20 cellular contexts compared by ENCODE assay signal in genomic region chr2:26530696-26531095, GRCh38. TPM values are rescaled to one million over a fixed set of nuclear protein-coding genes. Genes with fewer than 3 reads are reported as not detected.
DNase-seq lines count a peak whose midpoint lies in the region; ATAC-seq and TF ChIP-seq lines count a peak whose summit lies in the region.
"Had no signal": no experiment of that assay in that cellular context is flagged by ENCODE, and none has a peak within 500 bp of the region (broad histone marks: within the 10 kb centered on the region; RNA-seq: fewer than 3 reads in every experiment).

No MANE protein-coding gene starts in this region.

- no peak overlapping the region for H2BK120ac ChIP-seq in IMR-90 (ENCODE audit: low read depth, low read length)

- H3K4ac ChIP-seq in IMR-90 (ENCODE audit: low read depth, low read length): no peak overlapping the region

- no peaks in the 10 kb centered on the region for H3K79me2 ChIP-seq in neural progenitor cell (ENCODE audit: low read depth)

- no peaks in the 10 kb centered on the region for H3F3A ChIP-seq in neural progenitor cell (ENCODE audit: low read depth)

- H3K4me2 ChIP-seq in IMR-90 (ENCODE audit: low read depth, low read length): no peak overlapping the region
- no peak overlapping the region for H3K4me2 ChIP-seq in neural progenitor cell
- H3K4me2 ChIP-seq: KMS-11 had no signal

- no peak overlapping the region for H3K56ac ChIP-seq in IMR-90 (ENCODE audit: extremely low read depth, insufficient read depth, low read length)

- no peaks in the 10 kb centered on the region for H3K9me1 ChIP-seq in IMR-90 (ENCODE audit: insufficient read depth, low read length)

- no peak overlapping the region for H2AK9ac ChIP-seq in IMR-90 (replicated peaks; ENCODE audit: low read depth, low read length, poor library complexity)

- no peaks in the 10 kb centered on the region for H4K20me1 ChIP-seq in IMR-90 (ENCODE audit: insufficient read depth, low read length)
- no peaks in the 10 kb centered on the region for H4K20me1 ChIP-seq in neural progenitor cell (ENCODE audit: low read depth)

- no peak overlapping the region for H4K91ac ChIP-seq in IMR-90 (ENCODE audit: insufficient read depth, low read depth, low read length)

- in situ Hi-C loops in IMR-90 (cut with MboI; ENCODE audit: low sequenced_read_pairs): no loop called here

- 30% methylated on average over 2 of the region's 4 CpGs; no CpG with 5 or more reads in 1 of the 2 experiments for WGBS in IMR-90 (ENCODE audit: extremely low coverage in 2 of 2, insufficient read length in 1 of 2), 2 experiments

- intact Hi-C loops in IMR-90 (cut with micrococcal nuclease): no loop called here

- H4K5ac ChIP-seq in IMR-90 (ENCODE audit: low read depth, low read length): no peak overlapping the region

- H3K27me3 ChIP-seq in IMR-90 (ENCODE audit: control insufficient read depth, insufficient read depth, low read length): peaks cover 55% of the 10 kb centered on the region
- H3K27me3 ChIP-seq in neural progenitor cell: no peaks in the 10 kb centered on the region
- H3K27me3 ChIP-seq: gastrocnemius medialis, thyroid gland had no signal

- no peak for TF ChIP-seq CTCF in AG04449 (IDR thresholded peaks at IDR 0.05; ENCODE audit: insufficient read depth, low read length, missing control alignments)
- TF ChIP-seq CTCF in IMR-90 (conservative IDR thresholded peaks at IDR 0.05; ENCODE audit: low read depth, low read length): no peak
- no peak for TF ChIP-seq CTCF in choroid plexus epithelial cell (conservative IDR thresholded peaks at IDR 0.05; ENCODE audit: low read depth, low read length)
- no peak for TF ChIP-seq CTCF in neural progenitor cell (IDR thresholded peaks at IDR 0.05)

- no peak overlapping the region for H3K23ac ChIP-seq in IMR-90 (ENCODE audit: low read depth, low read length)

- no peaks in the 10 kb centered on the region for H3K9me3 Mint-ChIP-seq in neural progenitor cell
- no peaks in the 10 kb centered on the region for H3K9me3 Mint-ChIP-seq in activated T-helper 17 cell treated with anti-CD3 and anti-CD28 coated beads, Interleukin-2, amount 50 U/mL, for 72 hours
- H3K9me3 Mint-ChIP-seq: stimulated activated naive B cell treated with anti-CD40 and anti-IgM and Interleukin-4, amounts not matched to agents 10 μg/mL and 1 μg/mL and 100 μg/mL, for 72 hours had no signal

- BruUV-seq in IMR-90 (replicated peaks; lab: Mats Ljungman, UMichigan): no TSS peak

- H2BK20ac ChIP-seq in IMR-90 (ENCODE audit: low read depth, low read length): no peak overlapping the region

- dilution Hi-C loops in IMR-90 (cut with HindIII; ENCODE audit: low sequenced_read_pairs, unreplicated experiment): no loop called here

- peaks cover 16% of the 10 kb centered on the region for H3K27me3 Mint-ChIP-seq in neural progenitor cell (ENCODE audit: insufficient read depth, low read depth)
- peaks cover 8% of the 10 kb centered on the region for H3K27me3 Mint-ChIP-seq in activated T-helper 17 cell treated with anti-CD3 and anti-CD28 coated beads, Interleukin-2, amount 50 U/mL, for 72 hours

- DNase-seq in AG04449 (ENCODE audit: low read depth, low spot score): peak; percentile 4
- DNase-seq in IMR-90: peak; percentile 12
- peak; percentile 18 for DNase-seq in choroid plexus epithelial cell (ENCODE audit: low read depth)
- no peak for DNase-seq in neural progenitor cell (ENCODE audit: low spot score)
- DNase-seq in nucleus accumbens (lab: John Stamatoyannopoulos, UW): no peak
- no peak for DNase-seq in NCI-H2227 treated with DMSO at 0.1 percent for 48 hours (lab: John Stamatoyannopoulos, UW)
- DNase-seq: HCEC 1CT; midbrain; NCI-H1105 treated with DMSO at 0.1 percent for 48 hours; NCI-H748 treated with DMSO at 0.1 percent for 48 hours; retina; stimulated activated naive B cell treated with anti-CD40 and anti-IgM and Interleukin-4, amounts not matched to agents 10 μg/mL and 1 μg/mL and 100 μg/mL, for 72 hours; thyroid gland had no signal

- POLR2A ChIA-PET in AG04449 (lab: Yijun Ruan, JAX) (no interaction called here), IMR-90 (lab: Charles Lee; ENCODE audit: unreplicated experiment) (no interaction called here)

- H3K18ac ChIP-seq in IMR-90 (ENCODE audit: low read depth, low read length): no peak overlapping the region

- ATAC-seq in IMR-90 (ENCODE audit: low read depth) (no peak), HG03196 (IDR thresholded peaks at IDR 0.05; ENCODE audit: unreplicated experiment) (no peak)
- ATAC-seq in activated T-helper 17 cell treated with anti-CD3 and anti-CD28 coated beads, Interleukin-2, amount 50 U/mL, for 72 hours (replicated peaks): no peak
- ATAC-seq: gastrocnemius medialis; stimulated activated naive B cell treated with anti-CD40 and anti-IgM and Interleukin-4, amounts not matched to agents 10 μg/mL and 1 μg/mL and 100 μg/mL, for 72 hours had no signal

- no peak overlapping the region for H4K8ac ChIP-seq in IMR-90 (ENCODE audit: low read depth in 2 of 2, low read length in 2 of 2)

- no peaks in the 10 kb centered on the region for H3K36me3 Mint-ChIP-seq in neural progenitor cell
- no peaks in the 10 kb centered on the region for H3K36me3 Mint-ChIP-seq in activated T-helper 17 cell treated with anti-CD3 and anti-CD28 coated beads, Interleukin-2, amount 50 U/mL, for 72 hours (ENCODE audit: low read depth)
- H3K36me3 Mint-ChIP-seq: stimulated activated naive B cell treated with anti-CD40 and anti-IgM and Interleukin-4, amounts not matched to agents 10 μg/mL and 1 μg/mL and 100 μg/mL, for 72 hours had no signal

- H3K27ac ChIP-seq in IMR-90 (ENCODE audit: insufficient read depth, low read length): no peak overlapping the region
- H3K27ac ChIP-seq in neural progenitor cell: no peak overlapping the region
- H3K27ac ChIP-seq: coronary artery, gastrocnemius medialis, KMS-11, SJSA1, thyroid gland had no signal

- no peak for TF ChIP-seq POLR2A in IMR-90 (IDR thresholded peaks at IDR 0.05; ENCODE audit: low read depth, low read length)

- H3K9ac ChIP-seq in IMR-90 (ENCODE audit: low read depth, low read length) (no peak overlapping the region), neural progenitor cell (no peak overlapping the region)
- H3K9ac ChIP-seq: KMS-11 had no signal

- H3K36me3 ChIP-seq in IMR-90 (ENCODE audit: control insufficient read depth, insufficient read depth, low read length) (no peaks in the 10 kb centered on the region), neural progenitor cell (no peaks in the 10 kb centered on the region)
- H3K36me3 ChIP-seq: gastrocnemius medialis, SJSA1, thyroid gland had no signal

- CTCF ChIA-PET in AG04449 (lab: Yijun Ruan, JAX) (interaction anchor here (0.8 to 2.4 kb wide), 3 partner anchors 11 to 47 kb away, joined by 3 to 13 read pairs (median 3); no protein-coding TSS in a partner anchor), IMR-90 (lab: Yijun Ruan, JAX) (no interaction called here)

- no peak overlapping the region for H3K4me3 Mint-ChIP-seq in neural progenitor cell
- no peak overlapping the region for H3K4me3 Mint-ChIP-seq in activated T-helper 17 cell treated with anti-CD3 and anti-CD28 coated beads, Interleukin-2, amount 50 U/mL, for 72 hours
- H3K4me3 Mint-ChIP-seq: stimulated activated naive B cell treated with anti-CD40 and anti-IgM and Interleukin-4, amounts not matched to agents 10 μg/mL and 1 μg/mL and 100 μg/mL, for 72 hours had no signal

- H3K4me1 ChIP-seq in IMR-90 (ENCODE audit: control insufficient read depth, insufficient read depth, low read length) (no peaks in the 10 kb centered on the region), neural progenitor cell (peaks cover 26% of the 10 kb centered on the region)
- H3K4me1 ChIP-seq: SJSA1, thyroid gland had no signal

- H3K79me1 ChIP-seq in IMR-90 (ENCODE audit: low read depth in 1 of 2, low read length in 2 of 2): no peaks in the 10 kb centered on the region

- no peak overlapping the region for H2BK5ac ChIP-seq in IMR-90 (ENCODE audit: low read depth, low read length, poor library complexity, severe bottlenecking)

- H3K9me3 ChIP-seq in IMR-90 (ENCODE audit: control insufficient read depth, insufficient read depth, low read length) (no peaks in the 10 kb centered on the region), neural progenitor cell (ENCODE audit: low read depth) (no peaks in the 10 kb centered on the region)
- H3K9me3 ChIP-seq: gastrocnemius medialis, SJSA1, thyroid gland had no signal

- H2BK15ac ChIP-seq in IMR-90 (ENCODE audit: low read depth, low read length): no peak overlapping the region

- TF ChIP-seq RAD21 in IMR-90 (IDR thresholded peaks at IDR 0.05; ENCODE audit: low read length): no peak

- peaks cover 20% of the 10 kb centered on the region for H3K4me1 Mint-ChIP-seq in neural progenitor cell
- H3K4me1 Mint-ChIP-seq in activated T-helper 17 cell treated with anti-CD3 and anti-CD28 coated beads, Interleukin-2, amount 50 U/mL, for 72 hours: no peaks in the 10 kb centered on the region

- no peak overlapping the region for H2AK5ac ChIP-seq in IMR-90 (ENCODE audit: low read depth, low read length)

- H3K27ac Mint-ChIP-seq in neural progenitor cell: peak overlapping the region; percentile 17
- H3K27ac Mint-ChIP-seq in activated T-helper 17 cell treated with anti-CD3 and anti-CD28 coated beads, Interleukin-2, amount 50 U/mL, for 72 hours: no peak overlapping the region

- H3K4me3 ChIP-seq in AG04449 (ENCODE audit: low read depth, low read length) (no peak overlapping the region), IMR-90 (ENCODE audit: insufficient read depth, low read depth, low read length) (no peak overlapping the region), choroid plexus epithelial cell (ENCODE audit: low read depth, low read length) (no peak overlapping the region), neural progenitor cell (no peak overlapping the region)
- H3K4me3 ChIP-seq: coronary artery, gastrocnemius medialis, SJSA1, thyroid gland had no signal

- H3K14ac ChIP-seq in IMR-90 (replicated peaks; ENCODE audit: low read depth, low read length): no peak overlapping the region

- no peak overlapping the region for H2AFZ ChIP-seq in IMR-90 (replicated peaks; ENCODE audit: low read length, poor library complexity)
- H2AFZ ChIP-seq in neural progenitor cell (replicated peaks): no peak overlapping the region

TF ChIP-seq in IMR-90, 13 proteins besides CTCF, POLR2A, EP300 and RAD21 (continues in another document):
- no peak for TF ChIP-seq MAFK (IDR thresholded peaks at IDR 0.05; ENCODE audit: low read depth, low read length)
- TF ChIP-seq FOS (IDR thresholded peaks at IDR 0.05; ENCODE audit: low read depth, low read length): no peak
- no peak for TF ChIP-seq CEBPB (IDR thresholded peaks at IDR 0.05; ENCODE audit: low read depth, low read length)
- no peak for TF ChIP-seq RCOR1 (IDR thresholded peaks at IDR 0.05; ENCODE audit: insufficient replicate concordance, low read length)
- TF ChIP-seq RFX5 (IDR thresholded peaks at IDR 0.05; ENCODE audit: low read depth, low read length): no peak
- no peak for TF ChIP-seq SMC3 (IDR thresholded peaks at IDR 0.05; ENCODE audit: low read depth, low read length)

RNA-seq across cellular contexts. Expression of gene OTOF, which starts 52.8 kb away (rescaled TPM):
- total RNA-seq in IMR-90 (2012; rRNA removed): not detected in 2 replicates
- polyA plus RNA-seq in IMR-90 (2012; rRNA removed): 0.03 TPM in 1 of 2 replicates, not detected in the other
- 0.01 and 0.02 TPM in 2 replicates for polyA plus RNA-seq in IMR-90 (2012; cell fraction: cytosol; rRNA removed)
- 0.05 and 0.16 TPM in 2 replicates for polyA plus RNA-seq in IMR-90 (2012; cell fraction: nucleus; rRNA removed; ENCODE audit: low replicate concordance)
- 0.36 and 0.84 TPM in 2 replicates for total RNA-seq in neural progenitor cell (ENCODE audit: low replicate concordance)
- 1 to 10 TPM in 1 of 2 donors, under 1 TPM in 1; 0.95 to 2.1 TPM for total RNA-seq in activated T-helper 17 cell treated with anti-CD3 and anti-CD28 coated beads, Interleukin-2, amount 50 U/mL, for 72 hours
- total RNA-seq: SJSA1 had no signal
- polyA plus RNA-seq: AG04450 had no signal

Comparison
In these comparisons a context has a peak if more than half of its experiments do, and no peak if none do; other contexts are left out.
1. DNase-seq: peak in AG04449 (single experiment), IMR-90 (single experiment) and choroid plexus epithelial cell (single experiment); none in neural progenitor cell (single experiment), nucleus accumbens (0 of 56) and NCI-H2227 treated with DMSO at 0.1 percent for 48 hours (single experiment).